Comparison of ENCODE assay signal across 1 cellular context in the genomic region with DNA sequence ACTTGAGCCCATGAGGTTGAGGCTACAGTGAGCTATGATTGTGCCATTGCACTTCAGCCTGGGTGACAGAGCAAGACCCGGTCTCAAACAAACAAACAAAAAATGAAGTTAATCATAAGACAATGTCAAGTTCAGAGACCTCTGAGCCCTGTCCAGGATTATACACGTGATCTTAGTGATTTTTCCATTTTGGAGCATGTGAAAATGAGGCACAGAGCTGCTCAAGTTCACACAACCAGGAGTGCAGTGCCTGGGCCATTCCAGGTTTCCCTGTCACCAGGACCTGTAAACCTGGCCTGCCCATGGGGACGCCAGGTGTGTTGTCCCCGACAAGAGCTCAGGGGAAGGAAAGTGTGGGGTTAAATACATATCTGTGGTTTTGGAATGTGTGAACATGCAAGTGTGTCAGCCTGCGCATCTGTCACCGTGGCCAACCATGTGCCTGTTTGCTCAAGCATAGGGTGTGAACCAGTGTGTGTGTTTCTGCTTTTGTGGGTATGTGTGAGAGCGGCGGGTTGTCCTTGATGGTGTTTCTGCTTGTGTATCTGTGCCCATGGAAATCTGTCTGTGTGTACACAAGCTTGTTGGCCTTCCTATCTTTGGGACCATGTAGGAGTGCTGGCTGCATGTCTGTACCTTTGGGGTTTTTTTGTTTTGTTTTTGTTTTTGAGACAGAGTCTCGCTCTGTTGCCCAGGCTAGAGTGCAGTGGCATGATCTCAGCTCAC.
A peak's percentile ranks its signal among the peaks of the same experiment; 100 is the strongest.
TF ChIP-seq lines count a peak whose summit lies in the region.

No MANE protein-coding gene starts in this region.

TF ChIP-seq in GM12878, 131 proteins besides CTCF, POLR2A, EP300 and RAD21 (continues in another document):
- TF ChIP-seq SPI1 (IDR thresholded peaks at IDR 0.05; ENCODE audit: borderline replicate concordance, insufficient read depth, low read depth, low read length) (no peak), GATAD2B (conservative IDR thresholded peaks at IDR 0.05; ENCODE audit: low read depth) (0 out of 2 replicates have a peak, but pooled peaks have one; percentile 32), SMAD1 (IDR thresholded peaks at IDR 0.05; ENCODE audit: low read depth, partially characterized antibody) (no peak), STAT3 (IDR thresholded peaks at IDR 0.05; ENCODE audit: low read depth, low read length) (no peak), POLR2AphosphoS2 (IDR thresholded peaks at IDR 0.05; ENCODE audit: low read depth, low read length) (no peak), STAT1 (conservative IDR thresholded peaks at IDR 0.05) (no peak), SIN3A (IDR thresholded peaks at IDR 0.05; ENCODE audit: low read depth, low read length) (no peak), MEF2B (IDR thresholded peaks at IDR 0.05; ENCODE audit: partially characterized antibody, poor library complexity, severe bottlenecking) (peak; percentile 12), EGR1 (IDR thresholded peaks at IDR 0.05; ENCODE audit: borderline replicate concordance in 1 of 2, low read depth in 2 of 2, low read length in 2 of 2) (no peak), ATF7 (IDR thresholded peaks at IDR 0.05; ENCODE audit: low read depth) (peak; percentile 12; the same call in 1 of the 2 replicates), TARDBP (IDR thresholded peaks at IDR 0.05; ENCODE audit: borderline replicate concordance) (no peak), BRCA1 (IDR thresholded peaks at IDR 0.05; ENCODE audit: low read depth, low read length) (no peak), ZBED1 (IDR thresholded peaks at IDR 0.05; ENCODE audit: borderline replicate concordance) (no peak), MYC (IDR thresholded peaks at IDR 0.05; ENCODE audit: insufficient read depth, insufficient read length, insufficient replicate concordance, low read length, severe bottlenecking) (no peak), IRF4 (IDR thresholded peaks at IDR 0.05; ENCODE audit: low read depth, low read length) (no peak), HCFC1 (IDR thresholded peaks at IDR 0.05; ENCODE audit: low read length) (no peak), WRNIP1 (IDR thresholded peaks at IDR 0.05; ENCODE audit: borderline replicate concordance, low read depth, low read length) (no peak), MTA2 (IDR thresholded peaks at IDR 0.05; ENCODE audit: low read depth) (peak; percentile 42; the same call in 1 of the 2 replicates), MEF2A (IDR thresholded peaks at IDR 0.05; ENCODE audit: insufficient read depth, low read depth, low read length) (no peak), KAT2A (conservative IDR thresholded peaks at IDR 0.05; ENCODE audit: control insufficient read depth, low read depth, low read length) (no peak), IKZF1 (conservative IDR thresholded peaks at IDR 0.05) (peak; percentile 61), CHD1 (IDR thresholded peaks at IDR 0.05; ENCODE audit: low read depth, low read length) (no peak), ZNF217 (IDR thresholded peaks at IDR 0.05) (no peak), IKZF2 (IDR thresholded peaks at IDR 0.05) (peak in 1 of 2 experiments; percentile 56; a peak in 1 of 4 replicates), CBX3 (IDR thresholded peaks at IDR 0.05; ENCODE audit: borderline replicate concordance, low read depth) (no peak), EZH2 (IDR thresholded peaks at IDR 0.05; ENCODE audit: borderline replicate concordance, control insufficient read depth, low read depth, low read length) (no peak), LARP7 (IDR thresholded peaks at IDR 0.05) (no peak), RCOR1 (conservative IDR thresholded peaks at IDR 0.05; ENCODE audit: low read depth, low read length) (no peak), FOS (IDR thresholded peaks at IDR 0.05; ENCODE audit: borderline replicate concordance, extremely low read depth, insufficient read length) (no peak), SP1 (IDR thresholded peaks at IDR 0.05; ENCODE audit: low read depth, low read length) (no peak), NR2F1 (conservative IDR thresholded peaks at IDR 0.05) (0 out of 2 replicates have a peak, but pooled peaks have one; percentile 14), SIX5 (IDR thresholded peaks at IDR 0.05; ENCODE audit: low read depth, low read length, severe bottlenecking) (no peak), BHLHE40 (IDR thresholded peaks at IDR 0.05; ENCODE audit: borderline replicate concordance in 1 of 2, low read depth in 2 of 2, low read length in 1 of 2) (peak in 1 of 2 experiments; percentile 35; a peak in 1 of 4 replicates), RFX5 (IDR thresholded peaks at IDR 0.05; ENCODE audit: low read depth, low read length) (no peak)
- TF ChIP-seq, protein P1, sequence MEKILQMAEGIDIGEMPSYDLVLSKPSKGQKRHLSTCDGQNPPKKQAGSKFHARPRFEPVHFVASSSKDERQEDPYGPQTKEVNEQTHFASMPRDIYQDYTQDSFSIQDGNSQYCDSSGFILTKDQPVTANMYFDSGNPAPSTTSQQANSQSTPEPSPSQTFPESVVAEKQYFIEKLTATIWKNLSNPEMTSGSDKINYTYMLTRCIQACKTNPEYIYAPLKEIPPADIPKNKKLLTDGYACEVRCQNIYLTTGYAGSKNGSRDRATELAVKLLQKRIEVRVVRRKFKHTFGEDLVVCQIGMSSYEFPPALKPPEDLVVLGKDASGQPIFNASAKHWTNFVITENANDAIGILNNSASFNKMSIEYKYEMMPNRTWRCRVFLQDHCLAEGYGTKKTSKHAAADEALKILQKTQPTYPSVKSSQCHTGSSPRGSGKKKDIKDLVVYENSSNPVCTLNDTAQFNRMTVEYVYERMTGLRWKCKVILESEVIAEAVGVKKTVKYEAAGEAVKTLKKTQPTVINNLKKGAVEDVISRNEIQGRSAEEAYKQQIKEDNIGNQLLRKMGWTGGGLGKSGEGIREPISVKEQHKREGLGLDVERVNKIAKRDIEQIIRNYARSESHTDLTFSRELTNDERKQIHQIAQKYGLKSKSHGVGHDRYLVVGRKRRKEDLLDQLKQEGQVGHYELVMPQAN (conservative IDR thresholded peaks at IDR 0.05): no peak
- TF ChIP-seq, protein P2, sequence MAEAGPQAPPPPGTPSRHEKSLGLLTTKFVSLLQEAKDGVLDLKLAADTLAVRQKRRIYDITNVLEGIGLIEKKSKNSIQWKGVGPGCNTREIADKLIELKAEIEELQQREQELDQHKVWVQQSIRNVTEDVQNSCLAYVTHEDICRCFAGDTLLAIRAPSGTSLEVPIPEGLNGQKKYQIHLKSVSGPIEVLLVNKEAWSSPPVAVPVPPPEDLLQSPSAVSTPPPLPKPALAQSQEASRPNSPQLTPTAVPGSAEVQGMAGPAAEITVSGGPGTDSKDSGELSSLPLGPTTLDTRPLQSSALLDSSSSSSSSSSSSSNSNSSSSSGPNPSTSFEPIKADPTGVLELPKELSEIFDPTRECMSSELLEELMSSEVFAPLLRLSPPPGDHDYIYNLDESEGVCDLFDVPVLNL (IDR thresholded peaks at IDR 0.05; ENCODE audit: low read depth, low read length): no peak
- TF ChIP-seq, protein P3, sequence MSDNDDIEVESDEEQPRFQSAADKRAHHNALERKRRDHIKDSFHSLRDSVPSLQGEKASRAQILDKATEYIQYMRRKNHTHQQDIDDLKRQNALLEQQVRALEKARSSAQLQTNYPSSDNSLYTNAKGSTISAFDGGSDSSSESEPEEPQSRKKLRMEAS (IDR thresholded peaks at IDR 0.05; ENCODE audit: low read depth, low read length): no peak
- TF ChIP-seq, protein P4, sequence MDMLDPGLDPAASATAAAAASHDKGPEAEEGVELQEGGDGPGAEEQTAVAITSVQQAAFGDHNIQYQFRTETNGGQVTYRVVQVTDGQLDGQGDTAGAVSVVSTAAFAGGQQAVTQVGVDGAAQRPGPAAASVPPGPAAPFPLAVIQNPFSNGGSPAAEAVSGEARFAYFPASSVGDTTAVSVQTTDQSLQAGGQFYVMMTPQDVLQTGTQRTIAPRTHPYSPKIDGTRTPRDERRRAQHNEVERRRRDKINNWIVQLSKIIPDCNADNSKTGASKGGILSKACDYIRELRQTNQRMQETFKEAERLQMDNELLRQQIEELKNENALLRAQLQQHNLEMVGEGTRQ (IDR thresholded peaks at IDR 0.05; ENCODE audit: borderline replicate concordance, low read depth, low read length): no peak
- TF ChIP-seq, protein P5, sequence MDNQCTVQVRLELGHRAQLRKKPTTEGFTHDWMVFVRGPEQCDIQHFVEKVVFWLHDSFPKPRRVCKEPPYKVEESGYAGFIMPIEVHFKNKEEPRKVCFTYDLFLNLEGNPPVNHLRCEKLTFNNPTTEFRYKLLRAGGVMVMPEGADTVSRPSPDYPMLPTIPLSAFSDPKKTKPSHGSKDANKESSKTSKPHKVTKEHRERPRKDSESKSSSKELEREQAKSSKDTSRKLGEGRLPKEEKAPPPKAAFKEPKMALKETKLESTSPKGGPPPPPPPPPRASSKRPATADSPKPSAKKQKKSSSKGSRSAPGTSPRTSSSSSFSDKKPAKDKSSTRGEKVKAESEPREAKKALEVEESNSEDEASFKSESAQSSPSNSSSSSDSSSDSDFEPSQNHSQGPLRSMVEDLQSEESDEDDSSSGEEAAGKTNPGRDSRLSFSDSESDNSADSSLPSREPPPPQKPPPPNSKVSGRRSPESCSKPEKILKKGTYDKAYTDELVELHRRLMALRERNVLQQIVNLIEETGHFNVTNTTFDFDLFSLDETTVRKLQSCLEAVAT (IDR thresholded peaks at IDR 0.05): peak; percentile 59
- TF ChIP-seq, protein P6, sequence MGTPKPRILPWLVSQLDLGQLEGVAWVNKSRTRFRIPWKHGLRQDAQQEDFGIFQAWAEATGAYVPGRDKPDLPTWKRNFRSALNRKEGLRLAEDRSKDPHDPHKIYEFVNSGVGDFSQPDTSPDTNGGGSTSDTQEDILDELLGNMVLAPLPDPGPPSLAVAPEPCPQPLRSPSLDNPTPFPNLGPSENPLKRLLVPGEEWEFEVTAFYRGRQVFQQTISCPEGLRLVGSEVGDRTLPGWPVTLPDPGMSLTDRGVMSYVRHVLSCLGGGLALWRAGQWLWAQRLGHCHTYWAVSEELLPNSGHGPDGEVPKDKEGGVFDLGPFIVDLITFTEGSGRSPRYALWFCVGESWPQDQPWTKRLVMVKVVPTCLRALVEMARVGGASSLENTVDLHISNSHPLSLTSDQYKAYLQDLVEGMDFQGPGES (IDR thresholded peaks at IDR 0.05): no peak
- TF ChIP-seq, protein P7, sequence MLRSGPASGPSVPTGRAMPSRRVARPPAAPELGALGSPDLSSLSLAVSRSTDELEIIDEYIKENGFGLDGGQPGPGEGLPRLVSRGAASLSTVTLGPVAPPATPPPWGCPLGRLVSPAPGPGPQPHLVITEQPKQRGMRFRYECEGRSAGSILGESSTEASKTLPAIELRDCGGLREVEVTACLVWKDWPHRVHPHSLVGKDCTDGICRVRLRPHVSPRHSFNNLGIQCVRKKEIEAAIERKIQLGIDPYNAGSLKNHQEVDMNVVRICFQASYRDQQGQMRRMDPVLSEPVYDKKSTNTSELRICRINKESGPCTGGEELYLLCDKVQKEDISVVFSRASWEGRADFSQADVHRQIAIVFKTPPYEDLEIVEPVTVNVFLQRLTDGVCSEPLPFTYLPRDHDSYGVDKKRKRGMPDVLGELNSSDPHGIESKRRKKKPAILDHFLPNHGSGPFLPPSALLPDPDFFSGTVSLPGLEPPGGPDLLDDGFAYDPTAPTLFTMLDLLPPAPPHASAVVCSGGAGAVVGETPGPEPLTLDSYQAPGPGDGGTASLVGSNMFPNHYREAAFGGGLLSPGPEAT (IDR thresholded peaks at IDR 0.05; ENCODE audit: low read depth): peak; percentile 40; the same call in 1 of the 2 replicates
- TF ChIP-seq, protein P8, sequence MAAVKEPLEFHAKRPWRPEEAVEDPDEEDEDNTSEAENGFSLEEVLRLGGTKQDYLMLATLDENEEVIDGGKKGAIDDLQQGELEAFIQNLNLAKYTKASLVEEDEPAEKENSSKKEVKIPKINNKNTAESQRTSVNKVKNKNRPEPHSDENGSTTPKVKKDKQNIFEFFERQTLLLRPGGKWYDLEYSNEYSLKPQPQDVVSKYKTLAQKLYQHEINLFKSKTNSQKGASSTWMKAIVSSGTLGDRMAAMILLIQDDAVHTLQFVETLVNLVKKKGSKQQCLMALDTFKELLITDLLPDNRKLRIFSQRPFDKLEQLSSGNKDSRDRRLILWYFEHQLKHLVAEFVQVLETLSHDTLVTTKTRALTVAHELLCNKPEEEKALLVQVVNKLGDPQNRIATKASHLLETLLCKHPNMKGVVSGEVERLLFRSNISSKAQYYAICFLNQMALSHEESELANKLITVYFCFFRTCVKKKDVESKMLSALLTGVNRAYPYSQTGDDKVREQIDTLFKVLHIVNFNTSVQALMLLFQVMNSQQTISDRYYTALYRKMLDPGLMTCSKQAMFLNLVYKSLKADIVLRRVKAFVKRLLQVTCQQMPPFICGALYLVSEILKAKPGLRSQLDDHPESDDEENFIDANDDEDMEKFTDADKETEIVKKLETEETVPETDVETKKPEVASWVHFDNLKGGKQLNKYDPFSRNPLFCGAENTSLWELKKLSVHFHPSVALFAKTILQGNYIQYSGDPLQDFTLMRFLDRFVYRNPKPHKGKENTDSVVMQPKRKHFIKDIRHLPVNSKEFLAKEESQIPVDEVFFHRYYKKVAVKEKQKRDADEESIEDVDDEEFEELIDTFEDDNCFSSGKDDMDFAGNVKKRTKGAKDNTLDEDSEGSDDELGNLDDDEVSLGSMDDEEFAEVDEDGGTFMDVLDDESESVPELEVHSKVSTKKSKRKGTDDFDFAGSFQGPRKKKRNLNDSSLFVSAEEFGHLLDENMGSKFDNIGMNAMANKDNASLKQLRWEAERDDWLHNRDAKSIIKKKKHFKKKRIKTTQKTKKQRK (IDR thresholded peaks at IDR 0.05; ENCODE audit: low read depth, low read length): no peak
- TF ChIP-seq, protein P9, sequence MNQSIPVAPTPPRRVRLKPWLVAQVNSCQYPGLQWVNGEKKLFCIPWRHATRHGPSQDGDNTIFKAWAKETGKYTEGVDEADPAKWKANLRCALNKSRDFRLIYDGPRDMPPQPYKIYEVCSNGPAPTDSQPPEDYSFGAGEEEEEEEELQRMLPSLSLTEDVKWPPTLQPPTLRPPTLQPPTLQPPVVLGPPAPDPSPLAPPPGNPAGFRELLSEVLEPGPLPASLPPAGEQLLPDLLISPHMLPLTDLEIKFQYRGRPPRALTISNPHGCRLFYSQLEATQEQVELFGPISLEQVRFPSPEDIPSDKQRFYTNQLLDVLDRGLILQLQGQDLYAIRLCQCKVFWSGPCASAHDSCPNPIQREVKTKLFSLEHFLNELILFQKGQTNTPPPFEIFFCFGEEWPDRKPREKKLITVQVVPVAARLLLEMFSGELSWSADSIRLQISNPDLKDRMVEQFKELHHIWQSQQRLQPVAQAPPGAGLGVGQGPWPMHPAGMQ (IDR thresholded peaks at IDR 0.05; ENCODE audit: borderline replicate concordance): no peak
